In genomic region chr17:76003915-76004314, GRCh38 we compare ENCODE assay signal across 14 cellular contexts.
"Had no signal": no experiment of that assay in that cellular context is flagged by ENCODE, and none has a peak within 500 bp of the region (broad histone marks: within the 10 kb centered on the region; RNA-seq: fewer than 3 reads in every experiment).

No MANE protein-coding gene starts in this region.

- ATAC-seq: activated CD8-positive, alpha-beta T cell treated with anti-CD3 and anti-CD28 coated beads, Interleukin-2, amount 10 ng/mL, durations not matched to agents 7 days and 5 days; effector memory CD8-positive, alpha-beta T cell; WTC11 had no signal

- H3K36me3 ChIP-seq: neural progenitor cell, right atrium auricular region had no signal

- H3K4me1 ChIP-seq: neural progenitor cell, right atrium auricular region had no signal

- DNase-seq: activated CD4-positive, alpha-beta T cell treated with anti-CD3 and anti-CD28 coated beads for 48 hours; activated CD8-positive, alpha-beta T cell treated with anti-CD3 and anti-CD28 coated beads, Interleukin-2, amount 10 ng/mL, durations not matched to agents 7 days and 5 days; activated naive CD4-positive, alpha-beta T cell treated with anti-CD3 and anti-CD28 coated beads for 36 hours; effector memory CD8-positive, alpha-beta T cell; left cardiac atrium; mesendoderm; spleen; stimulated activated CD4-positive, alpha-beta T cell treated with anti-CD3 and anti-CD28 coated beads, Interleukin-1b, Interleukin-23, amount 100 ng/mL, for 48 hours; stimulated activated naive CD4-positive, alpha-beta T cell had no signal

- H3K27me3 ChIP-seq: neural progenitor cell, right atrium auricular region, spleen, suprapubic skin had no signal

- H3K27ac ChIP-seq: epithelial cell of prostate, neural progenitor cell, right atrium auricular region, suprapubic skin had no signal

- H3K9ac ChIP-seq: neural progenitor cell had no signal

- H3K9me3 ChIP-seq: right atrium auricular region, spleen, suprapubic skin had no signal

- H3K4me3 ChIP-seq: neural progenitor cell, right atrium auricular region, spleen, suprapubic skin had no signal
